1 cellular context compared by ENCODE assay signal in genomic region chr4:32140636-32141035, GRCh38.
TF ChIP-seq lines count a peak whose summit lies in the region.

No MANE protein-coding gene starts in this region.

TF ChIP-seq in GM23338, 12 proteins besides CTCF, POLR2A, EP300 and RAD21 (continued from another document):
- TF ChIP-seq ZNF462 (CRISPR knock-in tag; IDR thresholded peaks at IDR 0.05) (no peak), EZH2 (IDR thresholded peaks at IDR 0.05; ENCODE audit: low read depth, unreplicated experiment) (no peak), EZH2phosphoT487 (IDR thresholded peaks at IDR 0.05; ENCODE audit: unreplicated experiment) (no peak), CREB1 (CRISPR knock-in tag; IDR thresholded peaks at IDR 0.05; ENCODE audit: low read depth) (no peak), STAT1 (IDR thresholded peaks at IDR 0.05; ENCODE audit: unreplicated experiment) (no peak), ZNF331 (CRISPR knock-in tag; IDR thresholded peaks at IDR 0.05; ENCODE audit: low read depth) (no peak), ZNF114 (CRISPR knock-in tag; IDR thresholded peaks at IDR 0.05) (no peak), JUNB (IDR thresholded peaks at IDR 0.05; ENCODE audit: unreplicated experiment) (no peak), POLR2AphosphoS5 (IDR thresholded peaks at IDR 0.05; ENCODE audit: low read depth) (no peak), NANOG (IDR thresholded peaks at IDR 0.05; ENCODE audit: borderline replicate concordance) (no peak), REST (IDR thresholded peaks at IDR 0.05; ENCODE audit: unreplicated experiment) (no peak)
